In genomic region chr1:44776749-44777068, GRCh38 we compare ENCODE assay signal across 9 cellular contexts. TPM values are rescaled to one million over a fixed set of nuclear protein-coding genes. Genes with fewer than 3 reads are reported as not detected.
DNase-seq lines count a peak whose midpoint lies in the region; ATAC-seq and TF ChIP-seq lines count a peak whose summit lies in the region.
"Had no signal": no experiment of that assay in that cellular context is flagged by ENCODE, and none has a peak within 500 bp of the region (broad histone marks: within the 10 kb centered on the region; RNA-seq: fewer than 3 reads in every experiment).

No MANE protein-coding gene starts in this region.

- peak overlapping the region; percentile 81 to 97 (median 86) for H3K4me3 ChIP-seq in BLaER1 treated with 17β-estradiol and CSF1 and Interleukin-3, amounts not matched to agents 10 nM and 100 nM
- peak overlapping the region; percentile 100 for H3K4me3 ChIP-seq in NT2/D1 (ENCODE audit: insufficient read length, low read depth)
- H3K4me3 ChIP-seq in effector memory CD4-positive, alpha-beta T cell (ENCODE audit: insufficient read depth, low read depth, low read length, poor library complexity, severe bottlenecking): peak overlapping the region; percentile 96
- H3K4me3 ChIP-seq in neural cell (ENCODE audit: low read length): peak overlapping the region; percentile 81

- H3K4me2 ChIP-seq in BLaER1 treated with 17β-estradiol and CSF1 and Interleukin-3, amounts not matched to agents 10 nM and 100 nM: peak overlapping the region; percentile 93 to 99 (median 97)
- peak overlapping the region; percentile 75 for H3K4me2 ChIP-seq in neural cell (ENCODE audit: low read length)

- TF ChIP-seq CTCF in neural cell (IDR thresholded peaks at IDR 0.05; ENCODE audit: poor library complexity, severe bottlenecking): no peak

- peaks cover 10% of the 10 kb centered on the region for H3K79me2 ChIP-seq in neural cell (replicated peaks; ENCODE audit: insufficient read depth, low read length)

- H3K36me3 ChIP-seq in BLaER1 treated with 17β-estradiol and CSF1 and Interleukin-3, amounts not matched to agents 10 nM and 100 nM: peaks cover 54 to 59% (median 58%) of the 10 kb centered on the region in 11 experiments
- H3K36me3 ChIP-seq in NT2/D1 (ENCODE audit: insufficient read depth, insufficient read length, low read length) (peaks cover 62% of the 10 kb centered on the region), neural cell (ENCODE audit: insufficient read depth, low read length) (no peaks in the 10 kb centered on the region)
- H3K36me3 ChIP-seq in effector memory CD4-positive, alpha-beta T cell (ENCODE audit: control insufficient read depth, insufficient read depth, low read length): peaks cover 42% of the 10 kb centered on the region

- H3K27ac ChIP-seq in BLaER1 treated with 17β-estradiol and CSF1 and Interleukin-3, amounts not matched to agents 10 nM and 100 nM: peak overlapping the region; percentile 86 to 99 (median 97)
- H3K27ac ChIP-seq in effector memory CD4-positive, alpha-beta T cell (ENCODE audit: insufficient read depth, low read length, poor library complexity, severe bottlenecking): peak overlapping the region; percentile 93
- H3K27ac ChIP-seq in neural cell (ENCODE audit: low read length): no peak overlapping the region

- no peak overlapping the region for H2AFZ ChIP-seq in neural cell (ENCODE audit: low read depth, low read length)

- DNase-seq in NT2/D1 (ENCODE audit: low read depth, low spot score) (no peak), NCI-H524 (lab: John Stamatoyannopoulos, UW) (no peak), NCI-H1694 treated with DMSO at 0.1 percent for 48 hours (lab: John Stamatoyannopoulos, UW) (no peak), NCI-H748 treated with DMSO at 0.1 percent for 48 hours (lab: John Stamatoyannopoulos, UW) (no peak)
- no peak for DNase-seq in effector memory CD4-positive, alpha-beta T cell
- DNase-seq: hippocampal formation had no signal

- peak overlapping the region; percentile 89 to 99 (median 96) for H3K9ac ChIP-seq in BLaER1 treated with 17β-estradiol and CSF1 and Interleukin-3, amounts not matched to agents 10 nM and 100 nM
- H3K9ac ChIP-seq in NT2/D1 (ENCODE audit: insufficient read length, low read depth) (peak overlapping the region; percentile 100), neural cell (ENCODE audit: low read length) (peak overlapping the region; percentile 95)

- H4K20me1 ChIP-seq in BLaER1 treated with 17β-estradiol and CSF1 and Interleukin-3, amounts not matched to agents 10 nM and 100 nM: peaks cover 51 to 61% (median 58%) of the 10 kb centered on the region in 11 experiments
- peaks cover 2% of the 10 kb centered on the region for H4K20me1 ChIP-seq in neural cell (ENCODE audit: insufficient read depth)

- no peaks in the 10 kb centered on the region for H3K9me2 ChIP-seq in neural cell (ENCODE audit: insufficient read depth, low read length)

- H3K9me3 ChIP-seq in BLaER1 treated with 17β-estradiol and CSF1 and Interleukin-3, amounts not matched to agents 10 nM and 100 nM (replicated peaks in 1 of 11): no peaks in the 10 kb centered on the region; a peak in 1 of 22 replicates
- H3K9me3 ChIP-seq in NT2/D1 (ENCODE audit: insufficient read depth, low read length) (no peaks in the 10 kb centered on the region), neural cell (ENCODE audit: low read length) (no peaks in the 10 kb centered on the region)
- H3K9me3 ChIP-seq in effector memory CD4-positive, alpha-beta T cell (ENCODE audit: control insufficient read depth, low read length): no peaks in the 10 kb centered on the region

- H3K4me1 ChIP-seq in BLaER1 treated with 17β-estradiol and CSF1 and Interleukin-3, amounts not matched to agents 10 nM and 100 nM: peaks cover 36 to 57% (median 50%) of the 10 kb centered on the region in 10 experiments
- peaks cover 11% of the 10 kb centered on the region for H3K4me1 ChIP-seq in NT2/D1 (ENCODE audit: insufficient read depth, insufficient read length)
- peaks cover 16% of the 10 kb centered on the region for H3K4me1 ChIP-seq in effector memory CD4-positive, alpha-beta T cell (ENCODE audit: control insufficient read depth, insufficient read depth, low read length, poor library complexity, severe bottlenecking)

- no peak for ATAC-seq in HG02571 (IDR thresholded peaks at IDR 0.05; ENCODE audit: unreplicated experiment)

- TF ChIP-seq RAD21 in neural cell (conservative IDR thresholded peaks at IDR 0.05): no peak

- TF ChIP-seq EP300 in neural cell (conservative IDR thresholded peaks at IDR 0.05; ENCODE audit: poor library complexity, severe bottlenecking): no peak

- H3F3A ChIP-seq in neural cell (ENCODE audit: insufficient read depth, low read length, poor library complexity, severe bottlenecking): no peaks in the 10 kb centered on the region

- no peaks in the 10 kb centered on the region for H3K27me3 ChIP-seq in BLaER1 treated with 17β-estradiol and CSF1 and Interleukin-3, amounts not matched to agents 10 nM and 100 nM
- no peaks in the 10 kb centered on the region for H3K27me3 ChIP-seq in NT2/D1 (ENCODE audit: insufficient read depth, insufficient read length)
- H3K27me3 ChIP-seq in effector memory CD4-positive, alpha-beta T cell (replicated peaks; ENCODE audit: control insufficient read depth, insufficient read depth, low read length, poor library complexity, severe bottlenecking): no peaks in the 10 kb centered on the region
- no peaks in the 10 kb centered on the region for H3K27me3 ChIP-seq in neural cell (ENCODE audit: insufficient read depth, low read depth, low read length)

TF ChIP-seq in neural cell, 6 proteins besides CTCF, POLR2A, EP300 and RAD21:
- TF ChIP-seq EZH2 (IDR thresholded peaks at IDR 0.05; ENCODE audit: borderline replicate concordance, insufficient read depth, low read length, poor library complexity, severe bottlenecking): no peak
- no peak for TF ChIP-seq REST (IDR thresholded peaks at IDR 0.05; ENCODE audit: borderline replicate concordance)
- no peak for TF ChIP-seq POLR2AphosphoS5 (IDR thresholded peaks at IDR 0.05)
- TF ChIP-seq TAF1 (IDR thresholded peaks at IDR 0.05; ENCODE audit: low read depth): no peak
- no peak for TF ChIP-seq MXI1 (conservative IDR thresholded peaks at IDR 0.05; ENCODE audit: poor library complexity, severe bottlenecking)
- no peak for TF ChIP-seq SMC3 (conservative IDR thresholded peaks at IDR 0.05; ENCODE audit: poor library complexity)

RNA-seq across cellular contexts. Expression of gene RPS8, which starts 1.4 kb away (rescaled TPM):
- polyA plus RNA-seq in neural cell: 2,015 and 2,061 TPM in 2 replicates
- 644 and 721 TPM in 2 replicates for polyA minus RNA-seq in neural cell

RNA-seq across cellular contexts. Expression of gene BEST4, which starts 11.3 kb away (rescaled TPM):
- polyA plus RNA-seq in neural cell: not detected in 2 replicates
- polyA minus RNA-seq in neural cell: not detected in 2 replicates

RNA-seq across cellular contexts. Expression of gene PLK3, which starts 23.5 kb away (rescaled TPM):
- polyA plus RNA-seq in neural cell: 8.3 and 12.1 TPM in 2 replicates
- 6.0 and 6.8 TPM in 2 replicates for polyA minus RNA-seq in neural cell

RNA-seq across cellular contexts. Expression of gene DYNLT4, which starts 30.4 kb away (rescaled TPM):
- polyA plus RNA-seq in neural cell: not detected in 2 replicates
- polyA minus RNA-seq in neural cell: not detected in 2 replicates

RNA-seq across cellular contexts. Expression of gene BTBD19, which starts 31.6 kb away (rescaled TPM):
- polyA plus RNA-seq in neural cell: 0.16 TPM in 1 of 2 replicates, not detected in the other
- not detected in 2 replicates for polyA minus RNA-seq in neural cell
